8 cellular contexts compared by ENCODE assay signal in genomic region chr2:128232965-128233789, GRCh38.
DNase-seq lines count a peak whose midpoint lies in the region; ATAC-seq and TF ChIP-seq lines count a peak whose summit lies in the region.

No MANE protein-coding gene starts in this region.

- CTCF ChIA-PET in naive thymus-derived CD4-positive, alpha-beta T cell (lab: Charles Lee): interaction anchor here (0.7 to 0.8 kb wide), 2 partner anchors 54 to 66 kb away, joined by 3 read pairs; no protein-coding TSS in a partner anchor

- H3K36me3 Mint-ChIP-seq in activated T-helper 17 cell treated with anti-CD3 and anti-CD28 coated beads, Interleukin-2, amount 50 U/mL, for 72 hours (ENCODE audit: low read depth): no peaks in the 10 kb centered on the region
- H3K36me3 Mint-ChIP-seq in naive thymus-derived CD4-positive, alpha-beta T cell: no peaks in the 10 kb centered on the region
- H3K36me3 Mint-ChIP-seq in stimulated activated effector memory CD8-positive, alpha-beta T cell treated with anti-CD3 and anti-CD28 coated beads, Interleukin-12 subunit alpha, Interleukin-12 subunit beta, amount 100 ng/mL, for 72 hours: no peaks in the 10 kb centered on the region

- ATAC-seq in GM21528 (IDR thresholded peaks at IDR 0.05; ENCODE audit: low FRiP score, unreplicated experiment): peak; percentile 100
- ATAC-seq in activated T-helper 17 cell treated with anti-CD3 and anti-CD28 coated beads, Interleukin-2, amount 50 U/mL, for 72 hours (replicated peaks): peak; percentile 99
- peak; percentile 98 for ATAC-seq in naive thymus-derived CD4-positive, alpha-beta T cell
- ATAC-seq in stimulated activated effector memory CD8-positive, alpha-beta T cell treated with anti-CD3 and anti-CD28 coated beads, Interleukin-12 subunit alpha, Interleukin-12 subunit beta, amount 100 ng/mL, for 72 hours: peak; percentile 97

- no peaks in the 10 kb centered on the region for H3K4me1 Mint-ChIP-seq in activated T-helper 17 cell treated with anti-CD3 and anti-CD28 coated beads, Interleukin-2, amount 50 U/mL, for 72 hours
- peaks cover 0 to 6% (median 4%) of the 10 kb centered on the region in 7 donors for H3K4me1 Mint-ChIP-seq in naive thymus-derived CD4-positive, alpha-beta T cell
- no peaks in the 10 kb centered on the region for H3K4me1 Mint-ChIP-seq in stimulated activated effector memory CD8-positive, alpha-beta T cell treated with anti-CD3 and anti-CD28 coated beads, Interleukin-12 subunit alpha, Interleukin-12 subunit beta, amount 100 ng/mL, for 72 hours

- peak overlapping the region; percentile 58 to 71 (median 68) for H3K4me3 ChIP-seq in Peyer's patch
- H3K4me3 ChIP-seq in naive thymus-derived CD4-positive, alpha-beta T cell (ENCODE audit: low read length): peak overlapping the region; percentile 70

- H3K4me1 ChIP-seq in Peyer's patch: peaks cover 0 to 8% (median 0%) of the 10 kb centered on the region in 4 donors
- no peaks in the 10 kb centered on the region for H3K4me1 ChIP-seq in naive thymus-derived CD4-positive, alpha-beta T cell (ENCODE audit: control insufficient read depth in 2 of 2, insufficient read depth in 2 of 2, low read length in 2 of 2)

- H3K27me3 ChIP-seq in Peyer's patch: no peaks in the 10 kb centered on the region
- no peaks in the 10 kb centered on the region for H3K27me3 ChIP-seq in naive thymus-derived CD4-positive, alpha-beta T cell (ENCODE audit: control insufficient read depth in 2 of 2, insufficient read depth in 2 of 2, low read length in 2 of 2)

- peak; percentile 60 to 91 (median 88) for TF ChIP-seq CTCF in Peyer's patch (IDR thresholded peaks at IDR 0.05)

- peak overlapping the region; percentile 67 for H3K4me3 Mint-ChIP-seq in activated T-helper 17 cell treated with anti-CD3 and anti-CD28 coated beads, Interleukin-2, amount 50 U/mL, for 72 hours
- H3K4me3 Mint-ChIP-seq in naive thymus-derived CD4-positive, alpha-beta T cell: peak overlapping the region; percentile 74 to 94 (median 86)
- H3K4me3 Mint-ChIP-seq in stimulated activated effector memory CD8-positive, alpha-beta T cell treated with anti-CD3 and anti-CD28 coated beads, Interleukin-12 subunit alpha, Interleukin-12 subunit beta, amount 100 ng/mL, for 72 hours: peak overlapping the region; percentile 66

- H3K9me3 ChIP-seq in Peyer's patch: no peaks in the 10 kb centered on the region
- H3K9me3 ChIP-seq in naive thymus-derived CD4-positive, alpha-beta T cell (ENCODE audit: control insufficient read depth in 2 of 3, low read length in 3 of 3): no peaks in the 10 kb centered on the region

- H3K36me3 ChIP-seq in Peyer's patch: no peaks in the 10 kb centered on the region
- no peaks in the 10 kb centered on the region for H3K36me3 ChIP-seq in naive thymus-derived CD4-positive, alpha-beta T cell (ENCODE audit: control insufficient read depth in 2 of 3, insufficient read depth in 3 of 3, low read length in 3 of 3)

- intact Hi-C loops in naive thymus-derived CD4-positive, alpha-beta T cell (cut with micrococcal nuclease): loop anchor here (1.0 to 10.0 kb wide), 7 partner anchors 36 to 346 kb away; partner anchors contain the start of gene HS6ST1 (in 2 of the 2)

- H3K27ac ChIP-seq in Peyer's patch: peak overlapping the region; percentile 38 to 44 (median 40)
- H3K27ac ChIP-seq in naive thymus-derived CD4-positive, alpha-beta T cell (ENCODE audit: low read depth, low read length): peak overlapping the region; percentile 36

- POLR2A ChIA-PET in naive thymus-derived CD4-positive, alpha-beta T cell (lab: Charles Lee): interaction anchor here (1.1 kb wide), 1 partner anchor 23 kb away, joined by 3 read pairs; no protein-coding TSS in a partner anchor

- peak in 1 of 2 donors; percentile 17 for TF ChIP-seq POLR2A in Peyer's patch (IDR thresholded peaks at IDR 0.05)

- H3K27me3 Mint-ChIP-seq in activated T-helper 17 cell treated with anti-CD3 and anti-CD28 coated beads, Interleukin-2, amount 50 U/mL, for 72 hours: peaks cover 4% of the 10 kb centered on the region
- peaks cover 0 to 21% (median 3%) of the 10 kb centered on the region in 5 donors for H3K27me3 Mint-ChIP-seq in naive thymus-derived CD4-positive, alpha-beta T cell

- H3K9me3 Mint-ChIP-seq in activated T-helper 17 cell treated with anti-CD3 and anti-CD28 coated beads, Interleukin-2, amount 50 U/mL, for 72 hours: no peaks in the 10 kb centered on the region
- no peaks in the 10 kb centered on the region for H3K9me3 Mint-ChIP-seq in naive thymus-derived CD4-positive, alpha-beta T cell
- H3K9me3 Mint-ChIP-seq in stimulated activated effector memory CD8-positive, alpha-beta T cell treated with anti-CD3 and anti-CD28 coated beads, Interleukin-12 subunit alpha, Interleukin-12 subunit beta, amount 100 ng/mL, for 72 hours: no peaks in the 10 kb centered on the region

- DNase-seq in DMS114 treated with DMSO at 0.1 percent for 48 hours (lab: John Stamatoyannopoulos, UW; ENCODE audit: unreplicated experiment) (peak; percentile 21), HuH-7 (ENCODE audit: low spot score) (peak; percentile 93), Peyer's patch (peak; percentile 77 to 94 (median 93)), fibroblast of peridontal ligament (ENCODE audit: extremely low read depth) (peak; percentile 62)
- peak; percentile 54 to 86 (median 74) for DNase-seq in naive thymus-derived CD4-positive, alpha-beta T cell
- DNase-seq in stimulated activated effector memory CD8-positive, alpha-beta T cell treated with anti-CD3 and anti-CD28 coated beads, Interleukin-12 subunit alpha, Interleukin-12 subunit beta, amount 100 ng/mL, for 72 hours (ENCODE audit: low spot score in 2 of 2): peak; percentile 79 to 91

- no peak overlapping the region for H3K27ac Mint-ChIP-seq in activated T-helper 17 cell treated with anti-CD3 and anti-CD28 coated beads, Interleukin-2, amount 50 U/mL, for 72 hours
- peak overlapping the region in 1 of 9 donors; percentile 81 for H3K27ac Mint-ChIP-seq in naive thymus-derived CD4-positive, alpha-beta T cell
- H3K27ac Mint-ChIP-seq in stimulated activated effector memory CD8-positive, alpha-beta T cell treated with anti-CD3 and anti-CD28 coated beads, Interleukin-12 subunit alpha, Interleukin-12 subunit beta, amount 100 ng/mL, for 72 hours: no peak overlapping the region

Comparison
In these comparisons a context has a peak if more than half of its experiments do, and no peak if none do; other contexts are left out.
1. Peak in every context shown above with its lines: DNase-seq, ATAC-seq, H3K4me3 ChIP-seq and H3K27ac ChIP-seq.
2. DNase-seq: peak in every context shown above with its lines; median percentile 93 in HuH-7; 93 in Peyer's patch; 85 in stimulated activated effector memory CD8-positive, alpha-beta T cell treated with anti-CD3 and anti-CD28 coated beads, Interleukin-12 subunit alpha, Interleukin-12 subunit beta, amount 100 ng/mL, for 72 hours; 74 in naive thymus-derived CD4-positive, alpha-beta T cell; 62 in fibroblast of peridontal ligament; 21 in DMS114 treated with DMSO at 0.1 percent for 48 hours.